In the genomic region with DNA sequence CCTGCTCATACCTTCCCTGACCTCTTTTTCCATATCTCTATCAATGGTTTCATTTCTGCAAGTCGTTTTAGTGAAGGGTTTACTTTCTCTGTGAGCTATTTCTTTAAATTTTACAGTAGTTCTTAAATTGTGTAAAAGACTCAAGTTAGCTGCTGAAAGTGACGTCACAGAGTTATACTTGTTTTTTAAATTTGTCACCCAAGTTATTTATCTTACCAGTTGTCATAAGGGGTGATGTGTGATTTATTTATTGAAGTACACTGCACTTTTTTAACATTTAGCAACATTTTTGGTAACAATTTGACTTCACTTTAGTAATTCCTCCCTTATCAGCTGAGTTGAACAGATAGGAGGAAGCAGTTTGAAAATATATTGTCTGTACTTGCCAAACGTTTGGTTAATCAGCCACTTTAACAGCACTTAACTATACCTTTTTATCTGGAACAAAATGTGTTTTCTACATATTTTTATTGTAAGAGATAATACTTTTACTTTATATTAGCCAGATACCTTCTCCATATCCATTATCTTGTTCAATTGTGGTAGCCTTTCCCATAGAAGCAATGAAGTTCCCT, we compare ENCODE assay signal across 1 cellular context.
TF ChIP-seq lines count a peak whose summit lies in the region.

No MANE protein-coding gene starts in this region.

TF ChIP-seq in HEK293, 187 proteins besides CTCF, POLR2A, EP300 and RAD21:
- TF ChIP-seq, protein P1, sequence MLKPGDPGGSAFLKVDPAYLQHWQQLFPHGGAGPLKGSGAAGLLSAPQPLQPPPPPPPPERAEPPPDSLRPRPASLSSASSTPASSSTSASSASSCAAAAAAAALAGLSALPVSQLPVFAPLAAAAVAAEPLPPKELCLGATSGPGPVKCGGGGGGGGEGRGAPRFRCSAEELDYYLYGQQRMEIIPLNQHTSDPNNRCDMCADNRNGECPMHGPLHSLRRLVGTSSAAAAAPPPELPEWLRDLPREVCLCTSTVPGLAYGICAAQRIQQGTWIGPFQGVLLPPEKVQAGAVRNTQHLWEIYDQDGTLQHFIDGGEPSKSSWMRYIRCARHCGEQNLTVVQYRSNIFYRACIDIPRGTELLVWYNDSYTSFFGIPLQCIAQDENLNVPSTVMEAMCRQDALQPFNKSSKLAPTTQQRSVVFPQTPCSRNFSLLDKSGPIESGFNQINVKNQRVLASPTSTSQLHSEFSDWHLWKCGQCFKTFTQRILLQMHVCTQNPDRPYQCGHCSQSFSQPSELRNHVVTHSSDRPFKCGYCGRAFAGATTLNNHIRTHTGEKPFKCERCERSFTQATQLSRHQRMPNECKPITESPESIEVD (tag by site-specific recombination; IDR thresholded peaks at IDR 0.05), result peak; percentile 48
- TF ChIP-seq, protein P2, sequence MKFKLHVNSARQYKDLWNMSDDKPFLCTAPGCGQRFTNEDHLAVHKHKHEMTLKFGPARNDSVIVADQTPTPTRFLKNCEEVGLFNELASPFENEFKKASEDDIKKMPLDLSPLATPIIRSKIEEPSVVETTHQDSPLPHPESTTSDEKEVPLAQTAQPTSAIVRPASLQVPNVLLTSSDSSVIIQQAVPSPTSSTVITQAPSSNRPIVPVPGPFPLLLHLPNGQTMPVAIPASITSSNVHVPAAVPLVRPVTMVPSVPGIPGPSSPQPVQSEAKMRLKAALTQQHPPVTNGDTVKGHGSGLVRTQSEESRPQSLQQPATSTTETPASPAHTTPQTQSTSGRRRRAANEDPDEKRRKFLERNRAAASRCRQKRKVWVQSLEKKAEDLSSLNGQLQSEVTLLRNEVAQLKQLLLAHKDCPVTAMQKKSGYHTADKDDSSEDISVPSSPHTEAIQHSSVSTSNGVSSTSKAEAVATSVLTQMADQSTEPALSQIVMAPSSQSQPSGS (tag by site-specific recombination; IDR thresholded peaks at IDR 0.05; ENCODE audit: low read depth), result 0 out of 2 replicates have a peak, but pooled peaks have one; percentile 14
- TF ChIP-seq GLI4 (tag by site-specific recombination; IDR thresholded peaks at IDR 0.05) (no peak), ZNF843 (tag by site-specific recombination; IDR thresholded peaks at IDR 0.05) (no peak), ZNF629 (tag by site-specific recombination; IDR thresholded peaks at IDR 0.05) (0 out of 2 replicates have a peak, but pooled peaks have one; percentile 21)
